1 cellular context compared by ENCODE assay signal in genomic region chrX:18353931-18354368, GRCh38.
TF ChIP-seq lines count a peak whose summit lies in the region.

No MANE protein-coding gene starts in this region.

TF ChIP-seq in HepG2, 621 proteins besides CTCF, POLR2A, EP300 and RAD21 (continued from another document and continues in another):
- TF ChIP-seq HMGXB4 (CRISPR knock-in tag; IDR thresholded peaks at IDR 0.05; ENCODE audit: borderline replicate concordance in 1 of 2, low read depth in 1 of 2) (peak; percentile 39 to 43; a peak in 2 of 4 replicates), FUBP1 (CRISPR knock-in tag; IDR thresholded peaks at IDR 0.05; ENCODE audit: borderline replicate concordance) (no peak), SMAD1 (CRISPR knock-in tag; IDR thresholded peaks at IDR 0.05; ENCODE audit: borderline replicate concordance, low read depth) (no peak), KLF11 (CRISPR knock-in tag; IDR thresholded peaks at IDR 0.05) (no peak), PHF8 (CRISPR knock-in tag; IDR thresholded peaks at IDR 0.05) (0 out of 2 replicates have a peak, but pooled peaks have one; percentile 9), ELF3 (CRISPR knock-in tag; IDR thresholded peaks at IDR 0.05) (no peak), ZNF781 (CRISPR knock-in tag; IDR thresholded peaks at IDR 0.05; ENCODE audit: borderline replicate concordance, not compliant biosample characterization) (no peak), ZNF18 (CRISPR knock-in tag; IDR thresholded peaks at IDR 0.05; ENCODE audit: insufficient replicate concordance) (no peak), MYPOP (CRISPR knock-in tag; IDR thresholded peaks at IDR 0.05) (peak; percentile 93), ELK4 (CRISPR knock-in tag; IDR thresholded peaks at IDR 0.05; ENCODE audit: borderline replicate concordance) (no peak), ZSCAN29 (CRISPR knock-in tag; conservative IDR thresholded peaks at IDR 0.05) (no peak), REL (CRISPR knock-in tag; conservative IDR thresholded peaks at IDR 0.05) (no peak), ZNF616 (CRISPR knock-in tag; IDR thresholded peaks at IDR 0.05; ENCODE audit: low read depth) (no peak), SMYD3 (CRISPR knock-in tag; IDR thresholded peaks at IDR 0.05) (no peak), POGZ (CRISPR knock-in tag; IDR thresholded peaks at IDR 0.05) (no peak), HOMEZ (CRISPR knock-in tag; IDR thresholded peaks at IDR 0.05; ENCODE audit: low read depth) (no peak), ZNF558 (CRISPR knock-in tag; IDR thresholded peaks at IDR 0.05; ENCODE audit: borderline replicate concordance) (no peak), ZNF280B (CRISPR knock-in tag; IDR thresholded peaks at IDR 0.05; ENCODE audit: borderline replicate concordance) (no peak), NFYB (CRISPR knock-in tag; IDR thresholded peaks at IDR 0.05) (no peak), TFE3 (CRISPR knock-in tag; IDR thresholded peaks at IDR 0.05) (no peak), ZNF136 (CRISPR knock-in tag; IDR thresholded peaks at IDR 0.05; ENCODE audit: low read depth) (no peak), ZNF879 (CRISPR knock-in tag; IDR thresholded peaks at IDR 0.05) (no peak), HOXA9 (CRISPR knock-in tag; IDR thresholded peaks at IDR 0.05; ENCODE audit: borderline replicate concordance) (no peak), CREM (IDR thresholded peaks at IDR 0.05) (no peak), CREM (CRISPR knock-in tag; IDR thresholded peaks at IDR 0.05) (no peak), ZNF513 (CRISPR knock-in tag; conservative IDR thresholded peaks at IDR 0.05) (no peak), CAMTA2 (CRISPR knock-in tag; IDR thresholded peaks at IDR 0.05; ENCODE audit: borderline replicate concordance) (no peak), CREB3 (CRISPR knock-in tag; IDR thresholded peaks at IDR 0.05) (no peak), PHF21A (CRISPR knock-in tag; IDR thresholded peaks at IDR 0.05) (no peak), KLF16 (CRISPR knock-in tag; IDR thresholded peaks at IDR 0.05) (no peak), NPAS2 (CRISPR knock-in tag; IDR thresholded peaks at IDR 0.05; ENCODE audit: borderline replicate concordance) (no peak), ZMAT3 (CRISPR knock-in tag; conservative IDR thresholded peaks at IDR 0.05) (0 out of 2 replicates have a peak, but pooled peaks have one; percentile 25), NFAT5 (CRISPR knock-in tag; IDR thresholded peaks at IDR 0.05) (no peak), SP4 (CRISPR knock-in tag; IDR thresholded peaks at IDR 0.05) (no peak), ISX (CRISPR knock-in tag; conservative IDR thresholded peaks at IDR 0.05) (no peak), ZNF33B (CRISPR knock-in tag; IDR thresholded peaks at IDR 0.05) (no peak), SALL1 (CRISPR knock-in tag; IDR thresholded peaks at IDR 0.05) (no peak), BATF2 (CRISPR knock-in tag; IDR thresholded peaks at IDR 0.05) (0 out of 2 replicates have a peak, but pooled peaks have one; percentile 7), RAD51 (IDR thresholded peaks at IDR 0.05; ENCODE audit: borderline replicate concordance) (no peak), ZBTB7A (CRISPR knock-in tag; IDR thresholded peaks at IDR 0.05) (no peak), DMAP1 (CRISPR knock-in tag; IDR thresholded peaks at IDR 0.05) (no peak)
